In the genomic region with DNA sequence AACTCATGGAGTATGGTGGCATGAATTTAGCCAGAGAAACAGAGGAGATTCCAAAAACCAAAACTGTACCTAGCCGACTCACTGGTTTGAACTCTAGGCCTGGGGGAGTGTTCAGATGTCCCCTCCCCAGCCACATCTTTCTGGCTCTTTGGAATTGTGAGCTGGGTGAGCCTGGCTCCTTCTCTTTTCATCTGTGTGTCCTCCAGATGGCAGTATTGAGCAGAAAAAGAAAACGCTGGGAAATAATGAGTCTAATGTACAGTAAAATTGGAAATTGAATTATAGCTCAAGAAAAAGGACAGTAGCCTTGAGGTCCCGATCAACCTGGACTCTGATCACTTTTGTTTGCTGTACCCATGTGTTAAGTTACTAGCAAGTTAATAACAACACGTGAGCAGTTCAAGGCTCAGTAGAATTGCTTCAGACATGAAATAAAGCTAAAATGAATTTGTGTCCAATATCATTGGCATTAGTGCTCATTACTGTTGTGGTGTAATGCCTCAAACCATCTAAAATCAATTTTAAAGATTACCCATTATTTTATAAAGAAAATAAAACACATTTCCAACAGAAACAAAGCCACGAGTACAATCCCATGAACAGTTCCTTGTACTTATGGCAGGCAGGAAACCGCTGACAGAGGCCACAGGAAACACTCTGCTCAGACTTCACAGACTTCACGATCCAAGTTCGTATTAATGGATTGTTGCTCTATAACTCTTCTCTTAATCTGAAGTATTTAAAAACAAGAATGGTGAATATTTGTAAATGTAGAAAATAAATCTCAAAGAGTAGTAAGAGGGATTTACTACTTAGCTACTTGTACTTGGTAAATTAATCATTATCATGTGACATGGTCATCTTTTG, we compare ENCODE assay signal across 8 cellular contexts.
DNase-seq lines count a peak whose midpoint lies in the region; ATAC-seq and TF ChIP-seq lines count a peak whose summit lies in the region.

No MANE protein-coding gene starts in this region.

- no peaks in the 10 kb centered on the region for H3K79me2 ChIP-seq in SK-N-SH (ENCODE audit: insufficient read depth)

- no peak overlapping the region for H2AFZ ChIP-seq in SK-N-SH (ENCODE audit: low read depth)

- H3F3A ChIP-seq in SK-N-SH (replicated peaks; ENCODE audit: insufficient read depth) = no peaks in the 10 kb centered on the region

- 26% methylated on average over 8 of the region's 8 CpGs for WGBS in SK-N-SH (ENCODE audit: low lambda C conversion rate)

- H3K36me3 ChIP-seq in SK-N-SH (replicated peaks in 1 of 2; ENCODE audit: control insufficient read depth in 1 of 2, insufficient read depth in 2 of 2, low read length in 1 of 2) = no peaks in the 10 kb centered on the region

- ATAC-seq in GM18907 (IDR thresholded peaks at IDR 0.05; ENCODE audit: unreplicated experiment) = no peak
- no peak for ATAC-seq in HG03521 (IDR thresholded peaks at IDR 0.05; ENCODE audit: unreplicated experiment)

- H3K9me3 ChIP-seq in SK-N-SH = no peaks in the 10 kb centered on the region

- H3K4me1 ChIP-seq in SK-N-SH (ENCODE audit: control insufficient read depth in 1 of 2, insufficient read depth in 2 of 2, low read depth in 1 of 2, low read length in 1 of 2) = peaks cover 0 to 9% of the 10 kb centered on the region in 2 experiments; a peak in 2 of 4 replicates

- TF ChIP-seq EP300 in SK-N-SH (IDR thresholded peaks at IDR 0.05; ENCODE audit: borderline replicate concordance in 1 of 2, low read depth in 1 of 2, low read length in 1 of 2) = no peak

- H3K9ac ChIP-seq in SK-N-SH = no peak overlapping the region

- TF ChIP-seq CTCF in GM10266 (IDR thresholded peaks at IDR 0.05; ENCODE audit: control insufficient read depth, insufficient read depth, low read depth, missing control alignments) = peak; percentile 74
- peak; percentile 95 for TF ChIP-seq CTCF in SK-N-SH (IDR thresholded peaks at IDR 0.05)

- peak; percentile 88 for TF ChIP-seq RAD21 in SK-N-SH (IDR thresholded peaks at IDR 0.05; ENCODE audit: low read length)

- H3K9me2 ChIP-seq in SK-N-SH = no peaks in the 10 kb centered on the region

- CTCF ChIA-PET in SK-N-SH (lab: Yijun Ruan, JAX) = interaction anchor here (0.5 to 18.0 kb wide), 118 partner anchors 9 to 1550 kb away, joined by 3 to 716 read pairs (median 5); partner anchors contain the start of genes CBX3, HOXA7 and HOXA9

- POLR2A ChIA-PET in SK-N-SH (lab: Yijun Ruan, JAX) = interaction anchor here (1.0 to 1.9 kb wide), 2 partner anchors 278 to 298 kb away, joined by 4 to 10 read pairs; no protein-coding TSS in a partner anchor

- H3K27ac ChIP-seq in SK-N-SH (ENCODE audit: low read depth in 2 of 2, low read length in 1 of 2) = no peak overlapping the region

- H3K4me2 ChIP-seq in SK-N-SH = no peak overlapping the region

- DNase-seq in AML-193 (lab: John Stamatoyannopoulos, UW) (peak; percentile 57 to 73), GM10266 (ENCODE audit: extremely low spot score) (peak; percentile 48), NCI-H1092 (lab: John Stamatoyannopoulos, UW) (peak; percentile 74), SK-N-SH (peak; percentile 65), midbrain (lab: John Stamatoyannopoulos, UW) (peak; percentile 82)
- peak; percentile 26 for DNase-seq in effector CD4-positive, alpha-beta T cell

- no peaks in the 10 kb centered on the region for H4K20me1 ChIP-seq in SK-N-SH (ENCODE audit: insufficient read depth)

- peaks cover 18% of the 10 kb centered on the region; the same call in 1 of the 2 replicates for H3K27me3 ChIP-seq in SK-N-SH (ENCODE audit: insufficient read depth)

- H3K4me3 ChIP-seq in SK-N-SH (ENCODE audit: low read depth in 2 of 2, low read length in 1 of 2) = no peak overlapping the region; a peak in 1 of 4 replicates

TF ChIP-seq in SK-N-SH, 30 proteins besides CTCF, POLR2A, EP300 and RAD21:
- TF ChIP-seq SMC3 (IDR thresholded peaks at IDR 0.05; ENCODE audit: low read depth, low read length) (peak; percentile 89), REST (IDR thresholded peaks at IDR 0.05; ENCODE audit: low read depth, low read length) (no peak), CHD2 (IDR thresholded peaks at IDR 0.05; ENCODE audit: low read length, partially characterized antibody) (peak; percentile 37)

Comparison
In these comparisons a context has a peak if more than half of its experiments do, and no peak if none do; other contexts are left out.
1. DNase-seq: peak in every context shown above with its lines; median percentile 82 in midbrain; 74 in NCI-H1092; 65 in AML-193; 65 in SK-N-SH; 48 in GM10266; 26 in effector CD4-positive, alpha-beta T cell.